ENCODE assay signal across 14 cellular contexts in genomic region chr11:77634724-77635123, GRCh38. TPM values are rescaled to one million over a fixed set of nuclear protein-coding genes. Genes with fewer than 3 reads are reported as not detected.
DNase-seq lines count a peak whose midpoint lies in the region; ATAC-seq and TF ChIP-seq lines count a peak whose summit lies in the region.
"Had no signal": no experiment of that assay in that cellular context is flagged by ENCODE, and none has a peak within 500 bp of the region (broad histone marks: within the 10 kb centered on the region; RNA-seq: fewer than 3 reads in every experiment).

No MANE protein-coding gene starts in this region.

- H3K23ac ChIP-seq in neuronal stem cell (ENCODE audit: low read depth, low read length, poor library complexity) = no peak overlapping the region

- no peak overlapping the region for H2BK120ac ChIP-seq in neuronal stem cell (ENCODE audit: low read depth, low read length)

- H4K8ac ChIP-seq in neuronal stem cell (ENCODE audit: low read depth, low read length) = no peak overlapping the region

- H3K18ac ChIP-seq in neuronal stem cell (ENCODE audit: low read length) = no peak overlapping the region

- H3K36me3 Mint-ChIP-seq in activated T-helper 1 cell treated with anti-CD3 and anti-CD28 coated beads, Interleukin-12 subunit alpha, Interleukin-12 subunit beta, Interleukin-2, Interleukin-4 antibody, amounts not matched to agents 30 ng/mL and 10 ng/mL and 1 ng/mL, durations not matched to agents 14 hours and 24 hours and 36 hours (ENCODE audit: low read depth) = peaks cover 29% of the 10 kb centered on the region
- H3K36me3 Mint-ChIP-seq in nephron progenitor cell (ENCODE audit: low read depth) = peaks cover 61% of the 10 kb centered on the region

- peaks cover 44% of the 10 kb centered on the region for H3K36me3 ChIP-seq in KOPT-K1 (ENCODE audit: insufficient read depth, low read length)
- H3K36me3 ChIP-seq in neuronal stem cell (replicated peaks in 1 of 2; ENCODE audit: control insufficient read depth in 2 of 2, insufficient read depth in 2 of 2, low read length in 2 of 2) = peaks cover 4 to 52% of the 10 kb centered on the region in 2 donors
- H3K36me3 ChIP-seq: cardiac muscle cell had no signal

- H3K9me3 ChIP-seq in KOPT-K1 (ENCODE audit: insufficient read depth, low read length, poor library complexity, severe bottlenecking) (no peaks in the 10 kb centered on the region), neuronal stem cell (replicated peaks in 1 of 2; ENCODE audit: control insufficient read depth in 2 of 2, insufficient read depth in 1 of 2, low read depth in 1 of 2, low read length in 2 of 2) (no peaks in the 10 kb centered on the region)
- H3K9me3 ChIP-seq: left ventricle myocardium inferior had no signal

- no peak overlapping the region for H2AK5ac ChIP-seq in neuronal stem cell (ENCODE audit: low read depth, low read length)

- no peaks in the 10 kb centered on the region for H3K27me3 ChIP-seq in neuronal stem cell (ENCODE audit: control insufficient read depth in 3 of 3, insufficient read depth in 3 of 3, low read depth in 1 of 3, low read length in 3 of 3)
- H3K27me3 ChIP-seq: cardiac muscle cell had no signal

- peaks cover 47% of the 10 kb centered on the region for H3K4me1 Mint-ChIP-seq in activated T-helper 1 cell treated with anti-CD3 and anti-CD28 coated beads, Interleukin-12 subunit alpha, Interleukin-12 subunit beta, Interleukin-2, Interleukin-4 antibody, amounts not matched to agents 30 ng/mL and 10 ng/mL and 1 ng/mL, durations not matched to agents 14 hours and 24 hours and 36 hours (ENCODE audit: low read depth)
- H3K4me1 Mint-ChIP-seq in nephron progenitor cell = peaks cover 31% of the 10 kb centered on the region

- DNase-seq in SKM-1 treated with dmso at 0.1 percent for 144 hours (lab: John Stamatoyannopoulos, UW; ENCODE audit: unreplicated experiment) (peak; percentile 57), SKM-1 (lab: John Stamatoyannopoulos, UW; ENCODE audit: unreplicated experiment) (no peak), nephron progenitor cell (no peak), neuronal stem cell (ENCODE audit: low spot score) (no peak), glomerular visceral epithelial cell (ENCODE audit: extremely low spot score) (no peak)
- no peak for DNase-seq in activated T-helper 1 cell treated with anti-CD3 and anti-CD28 coated beads, Interleukin-12 subunit alpha, Interleukin-12 subunit beta, Interleukin-2, Interleukin-4 antibody, amounts not matched to agents 30 ng/mL and 10 ng/mL and 1 ng/mL, durations not matched to agents 14 hours and 24 hours and 36 hours (ENCODE audit: low spot score)
- DNase-seq: 8988T, left ventricle myocardium inferior, NCI-H446, PC-9, T-helper 9 cell had no signal

- H3K4ac ChIP-seq in neuronal stem cell (ENCODE audit: low read length) = no peak overlapping the region

- peak overlapping the region; percentile 58 for H3K4me3 Mint-ChIP-seq in activated T-helper 1 cell treated with anti-CD3 and anti-CD28 coated beads, Interleukin-12 subunit alpha, Interleukin-12 subunit beta, Interleukin-2, Interleukin-4 antibody, amounts not matched to agents 30 ng/mL and 10 ng/mL and 1 ng/mL, durations not matched to agents 14 hours and 24 hours and 36 hours
- peak overlapping the region; percentile 62 for H3K4me3 Mint-ChIP-seq in nephron progenitor cell

- peaks cover 7% of the 10 kb centered on the region for H3K9me3 Mint-ChIP-seq in activated T-helper 1 cell treated with anti-CD3 and anti-CD28 coated beads, Interleukin-12 subunit alpha, Interleukin-12 subunit beta, Interleukin-2, Interleukin-4 antibody, amounts not matched to agents 30 ng/mL and 10 ng/mL and 1 ng/mL, durations not matched to agents 14 hours and 24 hours and 36 hours
- H3K9me3 Mint-ChIP-seq in nephron progenitor cell = peaks cover 30% of the 10 kb centered on the region

- H3K27ac ChIP-seq in KOPT-K1 (ENCODE audit: low read depth, low read length, poor library complexity, severe bottlenecking) (peak overlapping the region; percentile 19), neuronal stem cell (replicated peaks; ENCODE audit: low read length) (no peak overlapping the region)
- H3K27ac ChIP-seq: cardiac muscle cell, left ventricle myocardium inferior, PC-9 had no signal

- H3K27ac Mint-ChIP-seq in activated T-helper 1 cell treated with anti-CD3 and anti-CD28 coated beads, Interleukin-12 subunit alpha, Interleukin-12 subunit beta, Interleukin-2, Interleukin-4 antibody, amounts not matched to agents 30 ng/mL and 10 ng/mL and 1 ng/mL, durations not matched to agents 14 hours and 24 hours and 36 hours = peak overlapping the region; percentile 43
- H3K27ac Mint-ChIP-seq in nephron progenitor cell = no peak overlapping the region

- peaks cover 11% of the 10 kb centered on the region for H3K79me1 ChIP-seq in neuronal stem cell (ENCODE audit: low read depth, low read length)

- no peak overlapping the region for H3K9ac ChIP-seq in neuronal stem cell (ENCODE audit: low read depth, low read length, poor library complexity)

- no peak for TF ChIP-seq CTCF in nephron progenitor cell (IDR thresholded peaks at IDR 0.05)

- intact Hi-C loops in activated T-helper 1 cell treated with anti-CD3 and anti-CD28 coated beads, Interleukin-12 subunit alpha, Interleukin-12 subunit beta, Interleukin-2, Interleukin-4 antibody, amounts not matched to agents 30 ng/mL and 10 ng/mL and 1 ng/mL, durations not matched to agents 14 hours and 24 hours and 36 hours (cut with micrococcal nuclease) = loop anchor here (5.0 kb wide), 1 partner anchor 503 kb away; the partner anchor contains the start of gene ALG8

- H3K27me3 Mint-ChIP-seq in activated T-helper 1 cell treated with anti-CD3 and anti-CD28 coated beads, Interleukin-12 subunit alpha, Interleukin-12 subunit beta, Interleukin-2, Interleukin-4 antibody, amounts not matched to agents 30 ng/mL and 10 ng/mL and 1 ng/mL, durations not matched to agents 14 hours and 24 hours and 36 hours (ENCODE audit: insufficient read depth) = no peaks in the 10 kb centered on the region
- peaks cover 7% of the 10 kb centered on the region for H3K27me3 Mint-ChIP-seq in nephron progenitor cell (ENCODE audit: low read depth, poor library complexity)

- H2AFZ ChIP-seq in neuronal stem cell (ENCODE audit: low read length) = no peak overlapping the region
- H2AFZ ChIP-seq: PC-9 had no signal

- H2BK15ac ChIP-seq in neuronal stem cell (ENCODE audit: low read length) = no peak overlapping the region

- no peak overlapping the region for H4K91ac ChIP-seq in neuronal stem cell (ENCODE audit: low read depth, low read length, poor library complexity)

- H2BK12ac ChIP-seq in neuronal stem cell (ENCODE audit: low read length) = no peak overlapping the region

- no peak overlapping the region for H3K4me2 ChIP-seq in neuronal stem cell (ENCODE audit: insufficient read depth, low read length, poor library complexity, severe bottlenecking)

- WGBS in neuronal stem cell (ENCODE audit: extremely low coverage in 2 of 2, insufficient read length in 2 of 2, insufficient replicate concordance in 1 of 2), 2 donors = no CpG with 5 or more reads among the region's 7 CpGs

- no peak for ATAC-seq in esophagus mucosa

- no peak overlapping the region for H2BK5ac ChIP-seq in neuronal stem cell (ENCODE audit: low read length)

- peaks cover 5 to 6% of the 10 kb centered on the region in 2 donors for H3K4me1 ChIP-seq in neuronal stem cell (ENCODE audit: control insufficient read depth in 2 of 2, insufficient read depth in 1 of 2, low read depth in 1 of 2, low read length in 2 of 2)

- H3K14ac ChIP-seq in neuronal stem cell (ENCODE audit: low read length) = no peak overlapping the region

- H3K4me3 ChIP-seq in neuronal stem cell (ENCODE audit: low read length in 2 of 2) = no peak overlapping the region
- H3K4me3 ChIP-seq: cardiac muscle cell, left ventricle myocardium inferior, PC-9 had no signal

RNA-seq across cellular contexts. Expression of gene CLNS1A, which starts 2.9 kb away (rescaled TPM):
- total RNA-seq in activated T-helper 1 cell treated with anti-CD3 and anti-CD28 coated beads, Interleukin-12 subunit alpha, Interleukin-12 subunit beta, Interleukin-2, Interleukin-4 antibody, amounts not matched to agents 30 ng/mL and 10 ng/mL and 1 ng/mL, durations not matched to agents 14 hours and 24 hours and 36 hours = 161 and 169 TPM in 2 replicates
- polyA plus RNA-seq in neuronal stem cell (2013, experiment 1 of 2) = 103 TPM
- polyA plus RNA-seq in neuronal stem cell (2013, experiment 2 of 2) = 103 TPM
- total RNA-seq in esophagus mucosa = 106 TPM

RNA-seq across cellular contexts. Expression of gene AQP11, which starts 45.0 kb away (rescaled TPM):
- 0.18 and 0.59 TPM in 2 replicates for total RNA-seq in activated T-helper 1 cell treated with anti-CD3 and anti-CD28 coated beads, Interleukin-12 subunit alpha, Interleukin-12 subunit beta, Interleukin-2, Interleukin-4 antibody, amounts not matched to agents 30 ng/mL and 10 ng/mL and 1 ng/mL, durations not matched to agents 14 hours and 24 hours and 36 hours
- 0.61 TPM for polyA plus RNA-seq in neuronal stem cell (2013, experiment 1 of 2)
- 0.69 TPM for polyA plus RNA-seq in neuronal stem cell (2013, experiment 2 of 2)
- total RNA-seq in esophagus mucosa = not detected
